Comparison of ENCODE assay signal across 24 cellular contexts in the genomic region with DNA sequence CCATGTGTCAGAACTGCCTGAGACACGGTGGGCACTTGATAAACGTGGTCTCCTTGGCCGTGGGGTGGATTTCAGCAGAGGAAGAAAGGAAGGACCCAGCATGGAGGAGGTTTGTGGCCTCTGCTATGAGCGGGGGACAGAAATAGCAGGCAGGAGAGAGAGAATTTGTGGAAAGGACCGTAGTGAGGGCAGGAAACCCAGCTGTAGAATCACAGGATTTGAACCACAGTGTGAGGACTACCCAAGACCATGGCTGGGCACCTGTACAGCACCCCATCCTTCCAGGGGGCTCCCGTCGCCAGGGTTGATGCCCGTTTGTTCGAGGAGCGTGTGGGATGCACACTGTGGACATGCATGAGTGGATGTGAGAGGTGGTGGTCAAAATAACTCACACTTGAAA.
"Had no signal": no experiment of that assay in that cellular context is flagged by ENCODE, and none has a peak within 500 bp of the region (broad histone marks: within the 10 kb centered on the region; RNA-seq: fewer than 3 reads in every experiment).

No MANE protein-coding gene starts in this region.

- DNase-seq: dorsolateral prefrontal cortex; effector CD4-positive, alpha-beta T cell; head of caudate nucleus; kidney; naive B cell; ovary; posterior cingulate gyrus; psoas muscle; right cardiac atrium; spleen; stimulated activated CD4-positive, alpha-beta T cell treated with anti-CD3 and anti-CD28 coated beads, Interleukin-4, amount 100 ng/mL, for 4 hours; stimulated activated naive CD8-positive, alpha-beta T cell treated with anti-CD3 and anti-CD28 coated beads, Interleukin-15, Interleukin-2, amounts not matched to agents 100 U/mL and 50 U/mL, for 24 hours; substantia nigra; testis; tibial artery; uterus had no signal

- H3K9me3 Mint-ChIP-seq: memory B cell; natural killer cell treated with Interleukin-12 subunit alpha and Interleukin-12 subunit beta and Interleukin-15 and Interleukin-18, amount 100 ng/mL, for 72 hours had no signal

- H3K9me3 ChIP-seq: ovary, psoas muscle, spleen, testis, tibial artery, upper lobe of left lung, uterus had no signal

- H3K4me1 Mint-ChIP-seq: memory B cell; naive B cell; stimulated activated memory B cell treated with anti-CD40 and anti-IgM and Interleukin-4, amounts not matched to agents 10 μg/mL and 1 μg/mL and 100 μg/mL, for 72 hours had no signal

- H3K4me3 ChIP-seq: dorsolateral prefrontal cortex, lung, ovary, psoas muscle, skin epidermis, spleen, tibial artery, upper lobe of left lung, uterus had no signal

- ATAC-seq: left lobe of liver; natural killer cell treated with Interleukin-12 subunit alpha and Interleukin-12 subunit beta and Interleukin-15 and Interleukin-18, amount 100 ng/mL, for 72 hours; psoas muscle; right cardiac atrium; stimulated activated memory B cell treated with anti-CD40 and anti-IgM and Interleukin-4, amounts not matched to agents 10 μg/mL and 1 μg/mL and 100 μg/mL, for 72 hours; stimulated activated naive CD8-positive, alpha-beta T cell treated with anti-CD3 and anti-CD28 coated beads, Interleukin-15, Interleukin-2, amounts not matched to agents 100 U/mL and 50 U/mL, for 24 hours had no signal

- H3K4me1 ChIP-seq: psoas muscle, spleen, testis, tibial artery, upper lobe of left lung, uterus had no signal

- H3K4me3 Mint-ChIP-seq: memory B cell; naive B cell; natural killer cell treated with Interleukin-12 subunit alpha and Interleukin-12 subunit beta and Interleukin-15 and Interleukin-18, amount 100 ng/mL, for 72 hours; neural crest cell; stimulated activated memory B cell treated with anti-CD40 and anti-IgM and Interleukin-4, amounts not matched to agents 10 μg/mL and 1 μg/mL and 100 μg/mL, for 72 hours had no signal

- H3K27ac ChIP-seq: dorsolateral prefrontal cortex, ovary, psoas muscle, skin epidermis, spleen, testis, tibial artery, upper lobe of left lung, uterus had no signal

- H3K27ac Mint-ChIP-seq: memory B cell; natural killer cell treated with Interleukin-12 subunit alpha and Interleukin-12 subunit beta and Interleukin-15 and Interleukin-18, amount 100 ng/mL, for 72 hours; stimulated activated memory B cell treated with anti-CD40 and anti-IgM and Interleukin-4, amounts not matched to agents 10 μg/mL and 1 μg/mL and 100 μg/mL, for 72 hours had no signal

- H3K36me3 ChIP-seq: ovary, spleen, tibial artery, upper lobe of left lung, uterus had no signal

- H3K36me3 Mint-ChIP-seq: memory B cell; naive B cell; natural killer cell treated with Interleukin-12 subunit alpha and Interleukin-12 subunit beta and Interleukin-15 and Interleukin-18, amount 100 ng/mL, for 72 hours; stimulated activated memory B cell treated with anti-CD40 and anti-IgM and Interleukin-4, amounts not matched to agents 10 μg/mL and 1 μg/mL and 100 μg/mL, for 72 hours had no signal

- H3K27me3 ChIP-seq: ovary, spleen, testis, tibial artery, upper lobe of left lung, uterus had no signal
